Comparison of ENCODE assay signal across 12 cellular contexts in genomic region chr1:221449801-221450470, GRCh38.
DNase-seq lines count a peak whose midpoint lies in the region; ATAC-seq and TF ChIP-seq lines count a peak whose summit lies in the region.
"Had no signal": no experiment of that assay in that cellular context is flagged by ENCODE, and none has a peak within 500 bp of the region (broad histone marks: within the 10 kb centered on the region; RNA-seq: fewer than 3 reads in every experiment).

No MANE protein-coding gene starts in this region.

- H3K27ac ChIP-seq in OCI-LY7 (ENCODE audit: low read depth, low read length, poor library complexity, severe bottlenecking) (no peak overlapping the region), adrenal gland (no peak overlapping the region)

- CTCF ChIA-PET in OCI-LY7 (lab: Charles Lee; ENCODE audit: unreplicated experiment) = no interaction called here

- H3K9me2 ChIP-seq in OCI-LY7 (ENCODE audit: insufficient read depth, low read length) = no peaks in the 10 kb centered on the region

- WGBS in adrenal gland, 4 donors = 63 to 73% (median 70%) methylated on average over 3 of the region's 3 CpGs

- no peaks in the 10 kb centered on the region for H3K79me2 ChIP-seq in OCI-LY7 (ENCODE audit: insufficient read depth, low read depth, low read length)

- H4K20me1 ChIP-seq in OCI-LY7 (ENCODE audit: insufficient read depth, low read length) = no peaks in the 10 kb centered on the region

- H3K27me3 ChIP-seq in adrenal gland = no peaks in the 10 kb centered on the region

- H3K9me3 ChIP-seq in OCI-LY7 (ENCODE audit: low read length) (no peaks in the 10 kb centered on the region), adrenal gland (replicated peaks in 1 of 3) (no peaks in the 10 kb centered on the region)

- POLR2A ChIA-PET in OCI-LY7 (lab: Charles Lee) = no interaction called here

- H3K4me3 ChIP-seq in AG09309 (ENCODE audit: control insufficient read depth, low read depth, low read length) (0 out of 2 replicates have a peak overlapping the region, but pooled peaks have one; percentile 3), OCI-LY7 (ENCODE audit: low read depth, low read length, poor library complexity, severe bottlenecking) (no peak overlapping the region), adrenal gland (no peak overlapping the region)

- peak; percentile 63 for ATAC-seq in GM18870 (IDR thresholded peaks at IDR 0.05; ENCODE audit: unreplicated experiment)

- no peak for DNase-seq in AG09309 (ENCODE audit: low read depth)
- peak; percentile 76 for DNase-seq in HS-5 (ENCODE audit: low read depth)
- peak; percentile 29 for DNase-seq in astrocyte of the hippocampus (ENCODE audit: low read depth, low spot score)
- DNase-seq in A172 (ENCODE audit: low spot score) = no peak
- DNase-seq in OCI-LY7 (ENCODE audit: low spot score) = no peak
- DNase-seq in effector CD4-positive, alpha-beta T cell = no peak
- DNase-seq in adrenal gland = no peak
- DNase-seq: cortex of kidney, head of caudate nucleus, mesenchymal stem cell, NCI-H1694 treated with DMSO at 0.1 percent for 48 hours had no signal

- H3K4me1 ChIP-seq in OCI-LY7 (ENCODE audit: insufficient read depth, low read length, poor library complexity, severe bottlenecking) = no peaks in the 10 kb centered on the region
- H3K4me1 ChIP-seq in adrenal gland (replicated peaks in 1 of 2) = no peaks in the 10 kb centered on the region

- TF ChIP-seq CTCF in AG09309 (IDR thresholded peaks at IDR 0.05; ENCODE audit: control insufficient read depth, insufficient read depth, low read depth, low read length, missing control alignments) (no peak), OCI-LY7 (conservative IDR thresholded peaks at IDR 0.05; ENCODE audit: low read length) (no peak), adrenal gland (IDR thresholded peaks at IDR 0.05) (no peak)

- no peak overlapping the region for H3K4me2 ChIP-seq in OCI-LY7 (ENCODE audit: low read length)

- BruUV-seq in OCI-LY7 (replicated peaks; lab: Mats Ljungman, UMichigan) = no TSS peak

- intact Hi-C loops in OCI-LY7 (cut with micrococcal nuclease; ENCODE audit: unreplicated experiment) (no loop called here), adrenal gland (cut with DNase I) (no loop called here)

- H2AFZ ChIP-seq in OCI-LY7 (ENCODE audit: low read length) = no peak overlapping the region

- H3K36me3 ChIP-seq in OCI-LY7 (ENCODE audit: insufficient read depth, low read length) (no peaks in the 10 kb centered on the region), adrenal gland (replicated peaks in 1 of 2) (no peaks in the 10 kb centered on the region)

- no peak for TF ChIP-seq POLR2A in adrenal gland (IDR thresholded peaks at IDR 0.05)

Comparison
In these comparisons a context has a peak if more than half of its experiments do, and no peak if none do; other contexts are left out.
1. DNase-seq: peak in HS-5 (single experiment) and astrocyte of the hippocampus (single experiment); none in AG09309 (single experiment), A172 (single experiment), OCI-LY7 (single experiment), effector CD4-positive, alpha-beta T cell (single experiment) and adrenal gland (0 of 7).